Comparison of ENCODE assay signal across 16 cellular contexts in the genomic region with DNA sequence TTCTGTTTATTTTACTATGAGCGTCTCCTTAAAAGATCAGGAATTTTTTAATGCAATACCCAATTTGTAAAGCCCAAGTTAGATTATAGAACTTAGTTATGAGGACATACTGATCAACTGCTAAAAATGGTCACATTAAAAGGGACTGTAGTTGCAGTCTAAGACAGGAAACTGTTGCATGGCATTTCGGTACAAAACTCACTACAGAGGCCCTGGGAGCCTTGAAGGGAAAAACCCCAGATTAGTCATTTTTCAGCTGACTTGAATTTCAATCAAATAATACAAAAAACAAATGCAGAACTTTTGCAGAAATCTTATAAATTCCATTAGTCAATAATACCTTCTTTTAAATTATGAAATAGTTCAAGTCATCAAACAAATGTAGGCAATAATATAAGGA. TPM values are rescaled to one million over a fixed set of nuclear protein-coding genes. Genes with fewer than 3 reads are reported as not detected.
DNase-seq lines count a peak whose midpoint lies in the region; ATAC-seq and TF ChIP-seq lines count a peak whose summit lies in the region.
"Had no signal": no experiment of that assay in that cellular context is flagged by ENCODE, and none has a peak within 500 bp of the region (broad histone marks: within the 10 kb centered on the region; RNA-seq: fewer than 3 reads in every experiment).

No MANE protein-coding gene starts in this region.

- no peaks in the 10 kb centered on the region for H3K27me3 ChIP-seq in IMR-90 (ENCODE audit: control insufficient read depth, insufficient read depth, low read length)
- H3K27me3 ChIP-seq in transverse colon = peaks cover 3% of the 10 kb centered on the region
- H3K27me3 ChIP-seq: left lung had no signal

- H3K56ac ChIP-seq in IMR-90 (ENCODE audit: extremely low read depth, insufficient read depth, low read length) = no peak overlapping the region

- no peak overlapping the region for H2AFZ ChIP-seq in IMR-90 (replicated peaks; ENCODE audit: low read length, poor library complexity)

- H3K4me1 ChIP-seq in IMR-90 (ENCODE audit: control insufficient read depth, insufficient read depth, low read length) = peaks cover 1% of the 10 kb centered on the region; the same call in 1 of the 2 replicates
- H3K4me1 ChIP-seq in transverse colon = no peaks in the 10 kb centered on the region

- POLR2A ChIA-PET in IMR-90 (lab: Charles Lee; ENCODE audit: unreplicated experiment) = no interaction called here

- H3K23ac ChIP-seq in IMR-90 (ENCODE audit: low read depth, low read length) = no peak overlapping the region

- H2AK5ac ChIP-seq in IMR-90 (ENCODE audit: low read depth, low read length) = no peak overlapping the region

- H3K27me3 Mint-ChIP-seq in progenitor cell of endocrine pancreas = peaks cover 5% of the 10 kb centered on the region

- no peak overlapping the region for H3K27ac Mint-ChIP-seq in progenitor cell of endocrine pancreas
- H3K27ac Mint-ChIP-seq: nephron progenitor cell had no signal

- H3K9ac ChIP-seq in IMR-90 (ENCODE audit: low read depth, low read length) = no peak overlapping the region

- TF ChIP-seq CTCF in IMR-90 (conservative IDR thresholded peaks at IDR 0.05; ENCODE audit: low read depth, low read length) = no peak
- TF ChIP-seq CTCF in transverse colon (IDR thresholded peaks at IDR 0.05) = no peak
- no peak for TF ChIP-seq CTCF in progenitor cell of endocrine pancreas (IDR thresholded peaks at IDR 0.05; ENCODE audit: unreplicated experiment)

- no CpG with 5 or more reads among the region's 2 CpGs for WGBS in IMR-90 (ENCODE audit: extremely low coverage in 2 of 2, insufficient read length in 1 of 2), 2 experiments
- 63 to 69% methylated on average over 2 of the region's 2 CpGs for WGBS in transverse colon (ENCODE audit: low coverage in 1 of 2), 2 donors

- no peak overlapping the region for H3K27ac ChIP-seq in IMR-90 (ENCODE audit: insufficient read depth, low read length)
- H3K27ac ChIP-seq in transverse colon = no peak overlapping the region
- H3K27ac ChIP-seq: left lung had no signal

- DNase-seq in ELR (ENCODE audit: low read depth) (peak; percentile 78), IMR-90 (peak; percentile 51), amniotic stem cell (lab: John Stamatoyannopoulos, UW) (peak; percentile 42), kidney tubule cell (ENCODE audit: low spot score) (peak; percentile 53), NCI-H345 (lab: John Stamatoyannopoulos, UW) (no peak), transverse colon (no peak), progenitor cell of endocrine pancreas (ENCODE audit: low spot score, unreplicated experiment) (no peak)
- DNase-seq: activated gamma-delta T cell treated with Interleukin-2 at 50 U/mL for 16 hours, caudate nucleus, COR-L47, left lung, NCI-H1092, NCI-H446, nephron progenitor cell, RPMI8226, T1000 had no signal

- H3K4me3 ChIP-seq in IMR-90 (ENCODE audit: insufficient read depth, low read depth, low read length) (no peak overlapping the region), transverse colon (no peak overlapping the region)
- H3K4me3 ChIP-seq: left lung had no signal

- H4K5ac ChIP-seq in IMR-90 (ENCODE audit: low read depth, low read length) = no peak overlapping the region

- H3K4me1 Mint-ChIP-seq in progenitor cell of endocrine pancreas (ENCODE audit: low read depth) = no peaks in the 10 kb centered on the region
- H3K4me1 Mint-ChIP-seq: nephron progenitor cell had no signal

- H4K8ac ChIP-seq in IMR-90 (ENCODE audit: low read depth in 2 of 2, low read length in 2 of 2) = no peak overlapping the region

- no peak overlapping the region for H3K4ac ChIP-seq in IMR-90 (ENCODE audit: low read depth, low read length)

- H2BK120ac ChIP-seq in IMR-90 (ENCODE audit: low read depth, low read length) = no peak overlapping the region

- no peak overlapping the region for H2BK15ac ChIP-seq in IMR-90 (ENCODE audit: low read depth, low read length)

- H3K4me2 ChIP-seq in IMR-90 (ENCODE audit: low read depth, low read length) = no peak overlapping the region

- TF ChIP-seq RAD21 in IMR-90 (IDR thresholded peaks at IDR 0.05; ENCODE audit: low read length) = no peak

- H3K18ac ChIP-seq in IMR-90 (ENCODE audit: low read depth, low read length) = no peak overlapping the region

- intact Hi-C loops in IMR-90 (cut with micrococcal nuclease) = no loop called here
- intact Hi-C loops in transverse colon (cut with DNase I; ENCODE audit: low total_unique reads) = no loop called here

- H2AK9ac ChIP-seq in IMR-90 (replicated peaks; ENCODE audit: low read depth, low read length, poor library complexity) = no peak overlapping the region

- no peak overlapping the region for H3K4me3 Mint-ChIP-seq in progenitor cell of endocrine pancreas (ENCODE audit: low read depth)
- H3K4me3 Mint-ChIP-seq: nephron progenitor cell had no signal

- TF ChIP-seq POLR2A in IMR-90 (IDR thresholded peaks at IDR 0.05; ENCODE audit: low read depth, low read length) = no peak
- no peak for TF ChIP-seq POLR2A in transverse colon (IDR thresholded peaks at IDR 0.05)

- no peaks in the 10 kb centered on the region for H3K9me3 Mint-ChIP-seq in progenitor cell of endocrine pancreas (ENCODE audit: low read depth)

- no peaks in the 10 kb centered on the region for H3K9me1 ChIP-seq in IMR-90 (ENCODE audit: insufficient read depth, low read length)

- in situ Hi-C loops in IMR-90 (cut with MboI; ENCODE audit: low sequenced_read_pairs) = no loop called here
- in situ Hi-C loops in transverse colon (cut with MboI; ENCODE audit: low pct_ligation_motif_present in 1 of 4, low pct_unique_long_range_greater_than_20kb in 1 of 4, low sequenced_read_pairs in 3 of 4) = no loop called here

- no peak overlapping the region for H3K14ac ChIP-seq in IMR-90 (replicated peaks; ENCODE audit: low read depth, low read length)

- H4K91ac ChIP-seq in IMR-90 (ENCODE audit: insufficient read depth, low read depth, low read length) = no peak overlapping the region

- no peaks in the 10 kb centered on the region for H3K9me3 ChIP-seq in IMR-90 (ENCODE audit: control insufficient read depth, insufficient read depth, low read length)
- H3K9me3 ChIP-seq in transverse colon = no peaks in the 10 kb centered on the region
- H3K9me3 ChIP-seq: left lung had no signal

- peak overlapping the region; percentile 32; the same call in 1 of the 2 replicates for H2BK20ac ChIP-seq in IMR-90 (ENCODE audit: low read depth, low read length)

- H4K20me1 ChIP-seq in IMR-90 (ENCODE audit: insufficient read depth, low read length) = no peaks in the 10 kb centered on the region

- H3K36me3 ChIP-seq in IMR-90 (ENCODE audit: control insufficient read depth, insufficient read depth, low read length) (no peaks in the 10 kb centered on the region), transverse colon (no peaks in the 10 kb centered on the region)
- H3K36me3 ChIP-seq: left lung had no signal

- BruUV-seq in IMR-90 (replicated peaks; lab: Mats Ljungman, UMichigan) = no TSS peak

- H2BK5ac ChIP-seq in IMR-90 (ENCODE audit: low read depth, low read length, poor library complexity, severe bottlenecking) = peak overlapping the region; percentile 33

- H3K79me1 ChIP-seq in IMR-90 (ENCODE audit: low read depth in 1 of 2, low read length in 2 of 2) = no peaks in the 10 kb centered on the region

- ATAC-seq in IMR-90 (ENCODE audit: low read depth) = peak; percentile 46; the same call in 1 of the 2 replicates
- ATAC-seq: left lung had no signal

- H3K36me3 Mint-ChIP-seq in progenitor cell of endocrine pancreas (ENCODE audit: insufficient read depth) = no peaks in the 10 kb centered on the region

- dilution Hi-C loops in IMR-90 (cut with HindIII; ENCODE audit: low sequenced_read_pairs, unreplicated experiment) = no loop called here

- CTCF ChIA-PET in IMR-90 (lab: Yijun Ruan, JAX) = no interaction called here

- TF ChIP-seq EP300 in transverse colon (IDR thresholded peaks at IDR 0.05; ENCODE audit: low read depth) = no peak

TF ChIP-seq in IMR-90, 13 proteins besides CTCF, POLR2A, EP300 and RAD21 (continues in another document):
- no peak for TF ChIP-seq CEBPB (IDR thresholded peaks at IDR 0.05; ENCODE audit: low read depth, low read length)
- TF ChIP-seq RCOR1 (IDR thresholded peaks at IDR 0.05; ENCODE audit: insufficient replicate concordance, low read length) = no peak
- TF ChIP-seq, protein P1, sequence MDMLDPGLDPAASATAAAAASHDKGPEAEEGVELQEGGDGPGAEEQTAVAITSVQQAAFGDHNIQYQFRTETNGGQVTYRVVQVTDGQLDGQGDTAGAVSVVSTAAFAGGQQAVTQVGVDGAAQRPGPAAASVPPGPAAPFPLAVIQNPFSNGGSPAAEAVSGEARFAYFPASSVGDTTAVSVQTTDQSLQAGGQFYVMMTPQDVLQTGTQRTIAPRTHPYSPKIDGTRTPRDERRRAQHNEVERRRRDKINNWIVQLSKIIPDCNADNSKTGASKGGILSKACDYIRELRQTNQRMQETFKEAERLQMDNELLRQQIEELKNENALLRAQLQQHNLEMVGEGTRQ (IDR thresholded peaks at IDR 0.05; ENCODE audit: low read depth, low read length) = no peak
- no peak for TF ChIP-seq RFX5 (IDR thresholded peaks at IDR 0.05; ENCODE audit: low read depth, low read length)
- no peak for TF ChIP-seq MXI1 (IDR thresholded peaks at IDR 0.05; ENCODE audit: borderline replicate concordance, low read depth, low read length)
- TF ChIP-seq FOS (IDR thresholded peaks at IDR 0.05; ENCODE audit: low read depth, low read length) = no peak
- no peak for TF ChIP-seq BHLHE40 (IDR thresholded peaks at IDR 0.05; ENCODE audit: low read depth, low read length)
- TF ChIP-seq MAFK (IDR thresholded peaks at IDR 0.05; ENCODE audit: low read depth, low read length) = no peak
- no peak for TF ChIP-seq NFE2L2 (IDR thresholded peaks at IDR 0.05; ENCODE audit: low read depth, low read length)
- no peak for TF ChIP-seq SMC3 (IDR thresholded peaks at IDR 0.05; ENCODE audit: low read depth, low read length)
- TF ChIP-seq MAZ (IDR thresholded peaks at IDR 0.05; ENCODE audit: borderline replicate concordance, low read depth, low read length) = no peak
- TF ChIP-seq, protein P2, sequence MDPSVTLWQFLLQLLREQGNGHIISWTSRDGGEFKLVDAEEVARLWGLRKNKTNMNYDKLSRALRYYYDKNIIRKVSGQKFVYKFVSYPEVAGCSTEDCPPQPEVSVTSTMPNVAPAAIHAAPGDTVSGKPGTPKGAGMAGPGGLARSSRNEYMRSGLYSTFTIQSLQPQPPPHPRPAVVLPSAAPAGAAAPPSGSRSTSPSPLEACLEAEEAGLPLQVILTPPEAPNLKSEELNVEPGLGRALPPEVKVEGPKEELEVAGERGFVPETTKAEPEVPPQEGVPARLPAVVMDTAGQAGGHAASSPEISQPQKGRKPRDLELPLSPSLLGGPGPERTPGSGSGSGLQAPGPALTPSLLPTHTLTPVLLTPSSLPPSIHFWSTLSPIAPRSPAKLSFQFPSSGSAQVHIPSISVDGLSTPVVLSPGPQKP (IDR thresholded peaks at IDR 0.05; ENCODE audit: borderline replicate concordance, low read depth, low read length) = no peak

RNA-seq across cellular contexts. Expression of a gene that starts 6.9 kb away (rescaled TPM):
- 96.7 and 97.9 TPM in 2 replicates for total RNA-seq in IMR-90 (2012; rRNA removed)
- polyA plus RNA-seq in IMR-90 (2012; rRNA removed) = 117 and 135 TPM in 2 replicates
- polyA plus RNA-seq in IMR-90 (2012; cell fraction: cytosol; rRNA removed) = 92.2 and 182 TPM in 2 replicates
- polyA plus RNA-seq in IMR-90 (2012; cell fraction: nucleus; rRNA removed; ENCODE audit: low replicate concordance) = 66.5 and 87.9 TPM in 2 replicates
- 10 to 100 TPM in 1 of 4 donors, 1 to 10 TPM in 3; 1.8 to 26.2 (median 3.7) TPM for total RNA-seq in transverse colon
- total RNA-seq in progenitor cell of endocrine pancreas = 0.34 and 0.40 TPM in 2 replicates

Comparison
In these comparisons a context has a peak if more than half of its experiments do, and no peak if none do; other contexts are left out.
1. DNase-seq: peak in ELR (single experiment), IMR-90 (single experiment), amniotic stem cell (single experiment) and kidney tubule cell (single experiment); none in NCI-H345 (single experiment), transverse colon (single experiment) and progenitor cell of endocrine pancreas (single experiment).